In the genomic region with DNA sequence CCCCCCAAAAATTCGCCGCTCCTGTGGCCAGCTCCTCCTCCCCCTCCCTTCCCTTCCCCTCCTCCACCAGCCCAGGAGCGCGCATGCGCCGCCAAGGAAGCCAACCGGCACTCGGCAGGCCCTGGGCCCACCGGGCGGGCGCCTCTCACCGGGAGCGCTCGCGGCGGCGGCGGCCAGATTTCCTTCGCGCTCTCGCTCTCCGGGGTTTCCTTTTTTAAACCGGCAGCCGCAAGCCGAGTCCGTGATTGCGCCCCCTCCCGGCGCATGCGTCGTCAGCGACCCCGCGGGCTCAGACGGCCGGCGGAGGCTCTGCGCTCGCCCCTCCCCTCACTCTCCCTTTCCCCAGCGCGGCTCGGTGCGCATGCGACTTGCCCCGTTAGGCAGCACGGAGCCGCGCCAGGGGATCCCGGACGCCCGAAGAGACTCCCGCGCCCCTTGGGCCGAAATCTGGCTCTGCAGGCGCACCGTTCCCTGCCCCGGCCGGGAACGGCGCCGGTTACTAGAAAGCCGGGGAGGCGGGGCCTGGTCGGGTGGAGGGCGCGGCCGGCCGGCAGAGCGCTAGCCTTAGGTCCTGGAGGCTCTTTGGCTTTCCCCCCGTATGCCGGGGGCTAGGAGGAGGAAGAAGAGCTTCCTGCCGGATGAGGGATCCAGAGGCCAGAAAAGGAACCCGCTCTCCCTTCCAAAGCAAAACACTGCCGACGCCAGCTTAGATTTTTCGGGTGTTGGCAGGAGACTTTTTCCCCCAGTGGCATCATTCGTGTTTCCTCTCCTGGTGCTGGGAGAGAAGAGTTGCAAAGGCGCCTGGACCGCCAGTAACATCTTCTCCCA, we compare ENCODE assay signal across 8 cellular contexts. TPM values are rescaled to one million over a fixed set of nuclear protein-coding genes. Genes with fewer than 3 reads are reported as not detected.
DNase-seq lines count a peak whose midpoint lies in the region; ATAC-seq lines count a peak whose summit lies in the region.

A gene with protein sequence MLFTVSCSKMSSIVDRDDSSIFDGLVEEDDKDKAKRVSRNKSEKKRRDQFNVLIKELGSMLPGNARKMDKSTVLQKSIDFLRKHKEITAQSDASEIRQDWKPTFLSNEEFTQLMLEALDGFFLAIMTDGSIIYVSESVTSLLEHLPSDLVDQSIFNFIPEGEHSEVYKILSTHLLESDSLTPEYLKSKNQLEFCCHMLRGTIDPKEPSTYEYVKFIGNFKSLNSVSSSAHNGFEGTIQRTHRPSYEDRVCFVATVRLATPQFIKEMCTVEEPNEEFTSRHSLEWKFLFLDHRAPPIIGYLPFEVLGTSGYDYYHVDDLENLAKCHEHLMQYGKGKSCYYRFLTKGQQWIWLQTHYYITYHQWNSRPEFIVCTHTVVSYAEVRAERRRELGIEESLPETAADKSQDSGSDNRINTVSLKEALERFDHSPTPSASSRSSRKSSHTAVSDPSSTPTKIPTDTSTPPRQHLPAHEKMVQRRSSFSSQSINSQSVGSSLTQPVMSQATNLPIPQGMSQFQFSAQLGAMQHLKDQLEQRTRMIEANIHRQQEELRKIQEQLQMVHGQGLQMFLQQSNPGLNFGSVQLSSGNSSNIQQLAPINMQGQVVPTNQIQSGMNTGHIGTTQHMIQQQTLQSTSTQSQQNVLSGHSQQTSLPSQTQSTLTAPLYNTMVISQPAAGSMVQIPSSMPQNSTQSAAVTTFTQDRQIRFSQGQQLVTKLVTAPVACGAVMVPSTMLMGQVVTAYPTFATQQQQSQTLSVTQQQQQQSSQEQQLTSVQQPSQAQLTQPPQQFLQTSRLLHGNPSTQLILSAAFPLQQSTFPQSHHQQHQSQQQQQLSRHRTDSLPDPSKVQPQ (minus strand): TSS at position 277 of the 828 bp plus-strand sequence. CDS start 64,124 bp downstream, outside the sequence.

- H4K20me1 ChIP-seq in BLaER1, result peaks cover 33% of the 10 kb centered on the region

- H3K4me3 Mint-ChIP-seq in activated CD4-positive, alpha-beta T cell treated with anti-CD3 and anti-CD28 coated beads, Interleukin-2, amount 10 ng/mL, durations not matched to agents 7 days and 5 days, result peak within 1 kb of the TSS; percentile 88

- peak within 1 kb of the TSS; percentile 93 for H3K27ac ChIP-seq in BLaER1

- DNase-seq in GM19238 (ENCODE audit: insufficient read length, low spot score) (peak; percentile 70), NCI-H510A (lab: John Stamatoyannopoulos, UW) (peak; percentile 87), cortex of kidney (lab: John Stamatoyannopoulos, UW) (peak; percentile 52), left lobe of liver (ENCODE audit: low spot score) (peak; percentile 89)
- peak; percentile 80 for DNase-seq in activated CD4-positive, alpha-beta T cell treated with anti-CD3 and anti-CD28 coated beads, Interleukin-2, amount 10 ng/mL, durations not matched to agents 7 days and 5 days
- DNase-seq in stimulated activated CD4-positive, alpha-beta T cell treated with anti-CD3 and anti-CD28 coated beads, Interleukin-2, amount 100 ng/mL, for 4 hours (ENCODE audit: low read depth), result peak; percentile 77

- H3K27ac Mint-ChIP-seq in activated CD4-positive, alpha-beta T cell treated with anti-CD3 and anti-CD28 coated beads, Interleukin-2, amount 10 ng/mL, durations not matched to agents 7 days and 5 days, result peak within 1 kb of the TSS; percentile 91

- H3K9me3 ChIP-seq in BLaER1, result peaks cover 2% of the 10 kb centered on the region

- peaks cover 30% of the 10 kb centered on the region for H3K4me1 ChIP-seq in BLaER1

- CTCF ChIA-PET in activated CD4-positive, alpha-beta T cell treated with anti-CD3 and anti-CD28 coated beads, Interleukin-2, amount 10 ng/mL, durations not matched to agents 7 days and 5 days (lab: Charles Lee), result interaction anchor here (0.5 to 1.4 kb wide), 2 partner anchors 12 to 401 kb away, joined by 5 read pairs; no protein-coding TSS in a partner anchor

- H3K4me1 Mint-ChIP-seq in activated CD4-positive, alpha-beta T cell treated with anti-CD3 and anti-CD28 coated beads, Interleukin-2, amount 10 ng/mL, durations not matched to agents 7 days and 5 days, result peaks cover 54% of the 10 kb centered on the region

- H3K36me3 Mint-ChIP-seq in activated CD4-positive, alpha-beta T cell treated with anti-CD3 and anti-CD28 coated beads, Interleukin-2, amount 10 ng/mL, durations not matched to agents 7 days and 5 days (ENCODE audit: low read depth), result no peaks in the 10 kb centered on the region

- peak within 1 kb of the TSS; percentile 86 for H3K4me2 ChIP-seq in BLaER1

- no peaks in the 10 kb centered on the region for H3K36me3 ChIP-seq in BLaER1

- H3K9ac ChIP-seq in BLaER1, result peak within 1 kb of the TSS; percentile 87

- H3K9me3 Mint-ChIP-seq in activated CD4-positive, alpha-beta T cell treated with anti-CD3 and anti-CD28 coated beads, Interleukin-2, amount 10 ng/mL, durations not matched to agents 7 days and 5 days, result no peaks in the 10 kb centered on the region

- ATAC-seq in HG03439 (IDR thresholded peaks at IDR 0.05; ENCODE audit: unreplicated experiment) (peak; percentile 77), left lobe of liver (peak; percentile 84)

- peaks cover 30% of the 10 kb centered on the region for H3K27me3 Mint-ChIP-seq in activated CD4-positive, alpha-beta T cell treated with anti-CD3 and anti-CD28 coated beads, Interleukin-2, amount 10 ng/mL, durations not matched to agents 7 days and 5 days

- no peaks in the 10 kb centered on the region for H3K27me3 ChIP-seq in BLaER1

- H3K4me3 ChIP-seq in BLaER1, result peak within 1 kb of the TSS; percentile 92

- POLR2A ChIA-PET in activated CD4-positive, alpha-beta T cell treated with anti-CD3 and anti-CD28 coated beads, Interleukin-2, amount 10 ng/mL, durations not matched to agents 7 days and 5 days (lab: Charles Lee), result no interaction called here

RNA-seq across cellular contexts. Expression of the gene that starts here (rescaled TPM):
- total RNA-seq in activated CD4-positive, alpha-beta T cell treated with anti-CD3 and anti-CD28 coated beads, Interleukin-2, amount 10 ng/mL, durations not matched to agents 7 days and 5 days, result 10 to 100 TPM in 1 of 2 experiments, 1 to 10 TPM in 1; 8.0 to 11.8 TPM
- 14.4 TPM for total RNA-seq in left lobe of liver

Comparison
In these comparisons a context has a peak if more than half of its experiments do, and no peak if none do; other contexts are left out.
1. Peak in every context shown above with its lines: DNase-seq, ATAC-seq, H3K4me3 ChIP-seq and H3K27ac ChIP-seq.